Comparison of ENCODE assay signal across 20 cellular contexts in the genomic region with DNA sequence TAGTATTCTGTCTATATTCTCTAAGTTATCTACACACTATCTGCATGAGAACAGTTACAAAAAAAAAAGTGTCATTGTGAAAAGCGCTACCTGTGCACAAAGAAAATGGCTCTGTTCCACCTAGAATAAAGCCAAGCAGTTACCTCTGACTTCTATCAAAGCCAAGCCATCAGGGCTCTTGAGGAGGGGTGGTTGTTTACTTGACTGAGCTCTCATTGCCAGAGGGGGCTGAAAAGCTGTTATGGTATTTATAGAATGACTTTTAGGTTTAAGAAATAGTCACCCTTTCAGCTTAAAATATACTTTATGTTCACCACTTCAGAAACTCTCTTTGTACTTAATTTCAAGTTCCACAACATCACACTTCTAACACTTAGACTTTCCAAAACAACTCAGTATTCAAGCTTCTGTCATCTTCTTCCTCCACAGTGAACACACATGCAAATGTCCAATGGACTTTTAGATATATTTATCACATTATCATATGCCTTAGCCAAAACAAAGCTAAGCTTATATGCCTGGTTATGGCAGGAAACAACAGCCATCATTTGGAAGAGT.
"Had no signal": no experiment of that assay in that cellular context is flagged by ENCODE, and none has a peak within 500 bp of the region (broad histone marks: within the 10 kb centered on the region; RNA-seq: fewer than 3 reads in every experiment).

No MANE protein-coding gene starts in this region.

- H3K27me3 ChIP-seq: adrenal gland, gastrocnemius medialis had no signal

- H3K27me3 Mint-ChIP-seq: activated CD4-positive, alpha-beta T cell treated with anti-CD3 and anti-CD28 coated beads, Interleukin-2, amount 10 ng/mL, durations not matched to agents 24 days and 14 days; activated naive CD4-positive, alpha-beta T cell treated with anti-CD3 and anti-CD28 coated beads, Interleukin-2, amount 50 U/mL, for 24 hours; dendritic cell treated with granulocyte-macrophage colony-stimulating factor and Interleukin-4, amounts not matched to agents 40 ng/mL and 50 ng/mL, for 4 days had no signal

- DNase-seq: activated CD4-positive, alpha-beta T cell treated with anti-CD3 and anti-CD28 coated beads, Interleukin-2, amount 10 ng/mL, durations not matched to agents 24 days and 14 days; activated CD4-positive, CD25-positive, alpha-beta regulatory T cell; activated CD8-positive, alpha-beta memory T cell treated with anti-CD3 and anti-CD28 coated beads, Interleukin-2, amount 50 U/mL, for 4 hours; activated effector memory CD4-positive, alpha-beta T cell treated with anti-CD3 and anti-CD28 coated beads, Interleukin-2, amount 50 U/mL, for 16 hours; activated T-cell treated with anti-CD3 and anti-CD28 coated beads, Interleukin-2, amount 50 U/mL, for 4 hours; adrenal gland; effector CD8-positive, alpha-beta T cell; gastrocnemius medialis; head of caudate nucleus; kidney; midbrain; stimulated activated CD4-positive, alpha-beta T cell treated with anti-CD3 and anti-CD28 coated beads, Interleukin-12 subunit alpha, Interleukin-12 subunit beta, amount 100 ng/mL, for 4 hours; stimulated activated CD4-positive, alpha-beta T cell treated with anti-CD3 and anti-CD28 coated beads, Interleukin-1b, Interleukin-23, amount 100 ng/mL, for 48 hours; stimulated activated CD8-positive, alpha-beta memory T cell treated with anti-CD3 and anti-CD28 coated beads, Interleukin-4, amount 100 ng/mL, for 48 hours; stimulated activated naive CD4-positive, alpha-beta T cell had no signal

- H3K9me3 Mint-ChIP-seq: activated naive CD4-positive, alpha-beta T cell treated with anti-CD3 and anti-CD28 coated beads, Interleukin-2, amount 50 U/mL, for 24 hours; activated T-cell treated with anti-CD3 and anti-CD28 coated beads, Interleukin-2, amount 50 U/mL, for 4 hours; dendritic cell treated with granulocyte-macrophage colony-stimulating factor and Interleukin-4, amounts not matched to agents 40 ng/mL and 50 ng/mL, for 4 days; neural crest cell had no signal

- H3K36me3 ChIP-seq: adrenal gland, gastrocnemius medialis had no signal

- ATAC-seq: esophagus mucosa, gastrocnemius medialis, left lobe of liver had no signal

- H3K27ac Mint-ChIP-seq: activated CD4-positive, alpha-beta T cell treated with anti-CD3 and anti-CD28 coated beads, Interleukin-2, amount 10 ng/mL, durations not matched to agents 24 days and 14 days; activated naive CD4-positive, alpha-beta T cell treated with anti-CD3 and anti-CD28 coated beads, Interleukin-2, amount 50 U/mL, for 24 hours; dendritic cell treated with granulocyte-macrophage colony-stimulating factor and Interleukin-4, amounts not matched to agents 40 ng/mL and 50 ng/mL, for 4 days had no signal

- FAIRE-seq: kidney had no signal

- H3K27ac ChIP-seq: adrenal gland, gastrocnemius medialis had no signal

- H3K4me3 ChIP-seq: adrenal gland, gastrocnemius medialis had no signal

- H3K4me3 Mint-ChIP-seq: activated CD4-positive, alpha-beta T cell treated with anti-CD3 and anti-CD28 coated beads, Interleukin-2, amount 10 ng/mL, durations not matched to agents 24 days and 14 days; activated naive CD4-positive, alpha-beta T cell treated with anti-CD3 and anti-CD28 coated beads, Interleukin-2, amount 50 U/mL, for 24 hours; activated T-cell treated with anti-CD3 and anti-CD28 coated beads, Interleukin-2, amount 50 U/mL, for 4 hours; dendritic cell treated with granulocyte-macrophage colony-stimulating factor and Interleukin-4, amounts not matched to agents 40 ng/mL and 50 ng/mL, for 4 days; neural crest cell had no signal

- H3K9me3 ChIP-seq: adrenal gland, gastrocnemius medialis had no signal
